1 cellular context compared by ENCODE assay signal in genomic region chr1:20696397-20697333, GRCh38.
TF ChIP-seq lines count a peak whose summit lies in the region.

No MANE protein-coding gene starts in this region.

TF ChIP-seq in GM12878, 131 proteins besides CTCF, POLR2A, EP300 and RAD21 (continued from another document and continues in another):
- TF ChIP-seq MAX (IDR thresholded peaks at IDR 0.05; ENCODE audit: low read depth, low read length) (peak; percentile 74; the same call in 1 of the 2 replicates), SMAD1 (IDR thresholded peaks at IDR 0.05; ENCODE audit: low read depth, partially characterized antibody) (no peak), GATAD2B (conservative IDR thresholded peaks at IDR 0.05; ENCODE audit: low read depth) (no peak), FOS (IDR thresholded peaks at IDR 0.05; ENCODE audit: borderline replicate concordance, extremely low read depth, insufficient read length) (no peak), YY1 (IDR thresholded peaks at IDR 0.05; ENCODE audit: low read depth, low read length) (no peak), TBL1XR1 (IDR thresholded peaks at IDR 0.05; ENCODE audit: low read depth, low read length) (no peak), POU2F2 (IDR thresholded peaks at IDR 0.05; ENCODE audit: borderline replicate concordance, low read depth, low read length) (no peak), MEF2A (IDR thresholded peaks at IDR 0.05; ENCODE audit: insufficient read depth, low read depth, low read length) (no peak), ATF2 (IDR thresholded peaks at IDR 0.05; ENCODE audit: low read length) (no peak), USF1 (IDR thresholded peaks at IDR 0.05; ENCODE audit: borderline replicate concordance, extremely low read length, insufficient read depth, low read depth, low read length) (peak; percentile 90), CREB1 (IDR thresholded peaks at IDR 0.05; ENCODE audit: low read depth) (no peak), JUND (IDR thresholded peaks at IDR 0.05; ENCODE audit: low read depth, low read length) (no peak), MXI1 (IDR thresholded peaks at IDR 0.05; ENCODE audit: low read depth, low read length) (0 out of 2 replicates have a peak, but pooled peaks have one; percentile 32), SMAD5 (IDR thresholded peaks at IDR 0.05; ENCODE audit: low read depth) (no peak), ZBTB33 (IDR thresholded peaks at IDR 0.05) (no peak), MTA2 (IDR thresholded peaks at IDR 0.05; ENCODE audit: low read depth) (no peak), NFXL1 (IDR thresholded peaks at IDR 0.05; ENCODE audit: borderline replicate concordance) (no peak), BRCA1 (IDR thresholded peaks at IDR 0.05; ENCODE audit: low read depth, low read length) (no peak), HDAC6 (IDR thresholded peaks at IDR 0.05; ENCODE audit: unreplicated experiment) (no peak), CEBPB (IDR thresholded peaks at IDR 0.05; ENCODE audit: borderline replicate concordance in 1 of 2, low read depth in 2 of 2, low read length in 2 of 2) (no peak), MLLT1 (IDR thresholded peaks at IDR 0.05) (no peak), ATF3 (IDR thresholded peaks at IDR 0.05; ENCODE audit: borderline replicate concordance, extremely low read depth, low read depth, low read length) (0 out of 2 replicates have a peak, but pooled peaks have one; percentile 5), WRNIP1 (IDR thresholded peaks at IDR 0.05; ENCODE audit: borderline replicate concordance, low read depth, low read length) (no peak), ATF7 (IDR thresholded peaks at IDR 0.05; ENCODE audit: low read depth) (no peak), LARP7 (IDR thresholded peaks at IDR 0.05) (no peak), TARDBP (IDR thresholded peaks at IDR 0.05; ENCODE audit: borderline replicate concordance) (no peak), PML (IDR thresholded peaks at IDR 0.05; ENCODE audit: low read length) (no peak), CEBPZ (IDR thresholded peaks at IDR 0.05; ENCODE audit: low read depth, low read length) (no peak), BACH1 (IDR thresholded peaks at IDR 0.05; ENCODE audit: borderline replicate concordance) (no peak), BCL11A (IDR thresholded peaks at IDR 0.05; ENCODE audit: low read depth, low read length) (no peak), MYB (IDR thresholded peaks at IDR 0.05; ENCODE audit: borderline replicate concordance, low read depth, low read length) (no peak), SP1 (IDR thresholded peaks at IDR 0.05; ENCODE audit: low read depth, low read length) (no peak), KLF5 (IDR thresholded peaks at IDR 0.05; ENCODE audit: partially characterized antibody) (no peak), NR2C2 (IDR thresholded peaks at IDR 0.05; ENCODE audit: borderline replicate concordance, control insufficient read depth, insufficient read length, low read depth) (no peak), IKZF1 (conservative IDR thresholded peaks at IDR 0.05) (peak; percentile 60), IKZF2 (IDR thresholded peaks at IDR 0.05) (peak in 1 of 2 experiments; percentile 35; a peak in 2 of 4 replicates), TCF7 (IDR thresholded peaks at IDR 0.05; ENCODE audit: borderline replicate concordance) (no peak), REST (IDR thresholded peaks at IDR 0.05; ENCODE audit: low read depth, low read length) (no peak), NFYA (IDR thresholded peaks at IDR 0.05; ENCODE audit: borderline replicate concordance, low read depth, low read length) (no peak), BHLHE40 (IDR thresholded peaks at IDR 0.05; ENCODE audit: borderline replicate concordance in 1 of 2, low read depth in 2 of 2, low read length in 1 of 2) (peak; percentile 99), SUPT20H (IDR thresholded peaks at IDR 0.05; ENCODE audit: borderline replicate concordance, control insufficient read depth, low read depth, low read length) (no peak), SIX5 (IDR thresholded peaks at IDR 0.05; ENCODE audit: low read depth, low read length, severe bottlenecking) (no peak), EZH2 (IDR thresholded peaks at IDR 0.05; ENCODE audit: borderline replicate concordance, control insufficient read depth, low read depth, low read length) (no peak), BCL3 (IDR thresholded peaks at IDR 0.05; ENCODE audit: borderline replicate concordance, insufficient read depth, low read depth, low read length, poor library complexity, severe bottlenecking) (no peak), DPF2 (IDR thresholded peaks at IDR 0.05) (no peak), ELK1 (IDR thresholded peaks at IDR 0.05; ENCODE audit: low read depth, low read length) (no peak), ZNF384 (IDR thresholded peaks at IDR 0.05; ENCODE audit: borderline replicate concordance, low read depth, low read length) (no peak), FOXM1 (IDR thresholded peaks at IDR 0.05; ENCODE audit: low read depth, low read length) (0 out of 2 replicates have a peak, but pooled peaks have one; percentile 45), ZSCAN29 (IDR thresholded peaks at IDR 0.05) (no peak)
